ENCODE assay signal across 32 cellular contexts in genomic region chr10:93271347-93271746, GRCh38.
"Had no signal": no experiment of that assay in that cellular context is flagged by ENCODE, and none has a peak within 500 bp of the region (broad histone marks: within the 10 kb centered on the region; RNA-seq: fewer than 3 reads in every experiment).

No MANE protein-coding gene starts in this region.

- H2AFZ ChIP-seq: PC-9 had no signal

- H3K4me2 ChIP-seq: PC-9 had no signal

- H3K36me3 ChIP-seq: brain microvascular endothelial cell, WERI-Rb-1 had no signal

- ATAC-seq: activated CD8-positive, alpha-beta T cell treated with anti-CD3 and anti-CD28 coated beads for 36 hours; activated T-cell treated with anti-CD3 and anti-CD28 coated beads, Interleukin-2, amount 50 U/mL, for 72 hours; activated T-helper 17 cell treated with anti-CD3 and anti-CD28 coated beads, Interleukin-2, amount 50 U/mL, for 72 hours; Right ventricle myocardium inferior; SK-N-SH treated with all-trans-retinoic acid at 6 μM for 48 hours; T-cell had no signal

- H3K27me3 ChIP-seq: brain microvascular endothelial cell had no signal

- H3K27me3 Mint-ChIP-seq: activated CD4-positive, alpha-beta T cell treated with anti-CD3 and anti-CD28 coated beads, Interleukin-2, amount 10 ng/mL, durations not matched to agents 24 days and 14 days; activated CD8-positive, alpha-beta T cell treated with anti-CD3 and anti-CD28 coated beads for 36 hours; activated naive CD8-positive, alpha-beta T cell treated with anti-CD3 and anti-CD28 coated beads for 36 hours; activated T-helper 17 cell treated with anti-CD3 and anti-CD28 coated beads, Interleukin-2, amount 50 U/mL, for 72 hours; T-cell had no signal

- H3K4me3 ChIP-seq: PC-9 had no signal

- H3K27ac ChIP-seq: brain microvascular endothelial cell, PC-9, RWPE1, WERI-Rb-1 had no signal

- H3K4me3 Mint-ChIP-seq: activated CD4-positive, alpha-beta T cell treated with anti-CD3 and anti-CD28 coated beads, Interleukin-2, amount 10 ng/mL, durations not matched to agents 24 days and 14 days; activated CD8-positive, alpha-beta T cell treated with anti-CD3 and anti-CD28 coated beads for 36 hours; activated naive CD8-positive, alpha-beta T cell treated with anti-CD3 and anti-CD28 coated beads for 36 hours; activated T-cell treated with anti-CD3 and anti-CD28 coated beads, Interleukin-2, amount 50 U/mL, for 72 hours; activated T-helper 17 cell treated with anti-CD3 and anti-CD28 coated beads, Interleukin-2, amount 50 U/mL, for 72 hours; T-cell had no signal

- H3K36me3 Mint-ChIP-seq: activated naive CD8-positive, alpha-beta T cell treated with anti-CD3 and anti-CD28 coated beads for 36 hours; T-cell had no signal

- H3K27ac Mint-ChIP-seq: activated CD4-positive, alpha-beta T cell treated with anti-CD3 and anti-CD28 coated beads, Interleukin-2, amount 10 ng/mL, durations not matched to agents 24 days and 14 days; activated CD8-positive, alpha-beta T cell treated with anti-CD3 and anti-CD28 coated beads for 36 hours; activated naive CD8-positive, alpha-beta T cell treated with anti-CD3 and anti-CD28 coated beads for 36 hours; activated T-cell treated with anti-CD3 and anti-CD28 coated beads, Interleukin-2, amount 50 U/mL, for 72 hours; activated T-helper 17 cell treated with anti-CD3 and anti-CD28 coated beads, Interleukin-2, amount 50 U/mL, for 72 hours; T-cell had no signal

- DNase-seq: activated CD4-positive, alpha-beta T cell treated with anti-CD3 and anti-CD28 coated beads, Interleukin-2, amount 10 ng/mL, durations not matched to agents 24 days and 14 days; activated CD4-positive, alpha-beta T cell treated with anti-CD3 and anti-CD28 coated beads, Interleukin-2, amount 50 U/mL, for 4 hours; activated CD8-positive, alpha-beta T cell treated with anti-CD3 and anti-CD28 coated beads for 36 hours; activated effector memory CD4-positive, alpha-beta T cell treated with anti-CD3 and anti-CD28 coated beads, Interleukin-2, amount 50 U/mL, for 16 hours; activated naive CD4-positive, alpha-beta T cell; activated naive CD4-positive, alpha-beta T cell treated with anti-CD3 and anti-CD28 coated beads, Interleukin-2, amount 50 U/mL, for 16 hours; activated naive CD8-positive, alpha-beta T cell treated with anti-CD3 and anti-CD28 coated beads for 36 hours; activated T-cell treated with anti-CD3 and anti-CD28 coated beads, Interleukin-2, amount 50 U/mL, for 1 hour; activated T-cell treated with anti-CD3 and anti-CD28 coated beads, Interleukin-2, amount 50 U/mL, for 72 hours; amniotic stem cell; aorta; brain microvascular endothelial cell; central memory CD4-positive, alpha-beta T cell; Karpas-422; NCI-H1105; NCI-H1417 treated with DMSO at 0.1 percent for 48 hours; NCI-H1694 treated with DMSO at 0.1 percent for 48 hours; NCI-H2029; NCI-H2171; NCI-H510A; NCI-H526; NCI-H748 treated with DMSO at 0.1 percent for 48 hours; PC-9; SIG-M5; T-cell; T-helper 2 cell; T-helper 9 cell; WERI-Rb-1 had no signal

- H3K9me3 Mint-ChIP-seq: activated T-helper 17 cell treated with anti-CD3 and anti-CD28 coated beads, Interleukin-2, amount 50 U/mL, for 72 hours had no signal

- H3K4me1 Mint-ChIP-seq: activated CD4-positive, alpha-beta T cell treated with anti-CD3 and anti-CD28 coated beads, Interleukin-2, amount 10 ng/mL, durations not matched to agents 24 days and 14 days had no signal
